Comparison of ENCODE assay signal across 8 cellular contexts in genomic region chr10:49398000-49398861, GRCh38. TPM values are rescaled to one million over a fixed set of nuclear protein-coding genes. Genes with fewer than 3 reads are reported as not detected.
DNase-seq lines count a peak whose midpoint lies in the region; ATAC-seq, FAIRE-seq and TF ChIP-seq lines count a peak whose summit lies in the region.

No MANE protein-coding gene starts in this region.

- peaks cover 47% of the 10 kb centered on the region for H3K27me3 ChIP-seq in Panc1 (ENCODE audit: control insufficient read depth, insufficient read depth, low read length)
- peaks cover 46 to 100% (median 97%) of the 10 kb centered on the region in 7 donors for H3K27me3 ChIP-seq in heart right ventricle

- no peaks in the 10 kb centered on the region for H3K9me3 Mint-ChIP-seq in activated naive CD4-positive, alpha-beta T cell treated with anti-CD3 and anti-CD28 coated beads, Interleukin-2, amount 50 U/mL, for 72 hours

- CTCF ChIA-PET in Panc1 (lab: Charles Lee) = no interaction called here

- no peak for FAIRE-seq in D721Med (lab: Jason Lieb, UNC)

- no peaks in the 10 kb centered on the region for H3K36me3 ChIP-seq in Panc1 (ENCODE audit: control insufficient read depth, insufficient read depth, low read length)
- H3K36me3 ChIP-seq in heart right ventricle = no peaks in the 10 kb centered on the region

- peak overlapping the region; percentile 19 to 21 for H3K4me3 ChIP-seq in Panc1 (ENCODE audit: low read depth in 2 of 2, low read length in 2 of 2)
- peak overlapping the region in 9 of 10 donors; percentile 24 to 48 (median 41) for H3K4me3 ChIP-seq in heart right ventricle
- peak overlapping the region; percentile 31 for H3K4me3 ChIP-seq in retinal pigment epithelial cell (ENCODE audit: low read length)

- peak; percentile 35 for DNase-seq in NOMO-1 treated with DMSO at 0.1 percent for 48 hours (lab: John Stamatoyannopoulos, UW; ENCODE audit: unreplicated experiment)
- no peak for DNase-seq in NOMO-1 treated with dmso at 0.1 percent for 144 hours (lab: John Stamatoyannopoulos, UW; ENCODE audit: unreplicated experiment)
- no peak for DNase-seq in Panc1 (ENCODE audit: low read depth, low spot score)
- DNase-seq in activated naive CD4-positive, alpha-beta T cell treated with anti-CD3 and anti-CD28 coated beads, Interleukin-2, amount 50 U/mL, for 72 hours (ENCODE audit: low spot score in 2 of 2) = peak in 1 of 2 donors; percentile 62
- peak; percentile 61 to 67 for DNase-seq in heart right ventricle
- DNase-seq in retinal pigment epithelial cell (ENCODE audit: low read depth) = no peak
- no peak for DNase-seq in D721Med (ENCODE audit: insufficient read length, low spot score)
- no peak for DNase-seq in inferior parietal cortex (ENCODE audit: extremely low spot score)

- POLR2A ChIA-PET in Panc1 (lab: Charles Lee) = no interaction called here

- H3K27ac Mint-ChIP-seq in activated naive CD4-positive, alpha-beta T cell treated with anti-CD3 and anti-CD28 coated beads, Interleukin-2, amount 50 U/mL, for 72 hours = no peak overlapping the region

- ATAC-seq in Panc1 (no peak), heart right ventricle (peak; percentile 89 to 97 (median 92))
- ATAC-seq in activated naive CD4-positive, alpha-beta T cell treated with anti-CD3 and anti-CD28 coated beads, Interleukin-2, amount 50 U/mL, for 72 hours = peak; percentile 41 to 87

- in situ Hi-C loops in Panc1 (cut with HindIII; ENCODE audit: low pct_unique_long_range_greater_than_20kb, low sequenced_read_pairs) = no loop called here

- no peaks in the 10 kb centered on the region; the same call in 1 of the 2 replicates for H3K4me1 ChIP-seq in Panc1 (ENCODE audit: control insufficient read depth, insufficient read depth, low read length)
- peaks cover 9 to 41% (median 34%) of the 10 kb centered on the region in 9 donors for H3K4me1 ChIP-seq in heart right ventricle

- no TSS peak for BruUV-seq in Panc1 (replicated peaks; lab: Mats Ljungman, UMichigan)

- 2% methylated on average over 68 to 72 of the region's 72 CpGs for WGBS in heart right ventricle, 2 donors

- no peaks in the 10 kb centered on the region for H3K9me3 ChIP-seq in Panc1 (ENCODE audit: control insufficient read depth, insufficient read depth, low read depth, low read length)
- no peaks in the 10 kb centered on the region for H3K9me3 ChIP-seq in heart right ventricle

- no peak for TF ChIP-seq CTCF in Panc1 (IDR thresholded peaks at IDR 0.05)
- no peak for TF ChIP-seq CTCF in heart right ventricle (IDR thresholded peaks at IDR 0.05)
- TF ChIP-seq CTCF in retinal pigment epithelial cell (conservative IDR thresholded peaks at IDR 0.05; ENCODE audit: low read depth, low read length) = no peak
- no peak for TF ChIP-seq CTCF in D721Med (IDR thresholded peaks at IDR 0.05; ENCODE audit: insufficient read depth, missing control alignments)

- intact Hi-C loops in Panc1 (cut with micrococcal nuclease; ENCODE audit: unreplicated experiment) (loop anchor here (10.0 kb wide), 1 partner anchor 413 kb away; no protein-coding TSS in a partner anchor), heart right ventricle (cut with DNase I) (loop anchor here in 1 of 10 donors (10.0 kb wide), 1 partner anchor 183 kb away; no protein-coding TSS in a partner anchor)

- H3K27ac ChIP-seq in Panc1 (ENCODE audit: low read length) (no peak overlapping the region), heart right ventricle (no peak overlapping the region)

- peaks cover 0 to 7% of the 10 kb centered on the region in 2 donors for H3K36me3 Mint-ChIP-seq in activated naive CD4-positive, alpha-beta T cell treated with anti-CD3 and anti-CD28 coated beads, Interleukin-2, amount 50 U/mL, for 72 hours

RNA-seq across cellular contexts. Expression of gene DRGX, which starts 2.3 kb away (rescaled TPM):
- total RNA-seq in Panc1 (2021; ENCODE audit: unreplicated experiment) (0.15 TPM), heart right ventricle (not detected)
- polyA plus RNA-seq in Panc1 (2012; ENCODE audit: insufficient read length) = not detected
- not detected for total RNA-seq in activated naive CD4-positive, alpha-beta T cell treated with anti-CD3 and anti-CD28 coated beads, Interleukin-2, amount 50 U/mL, for 72 hours
- polyA plus RNA-seq in heart right ventricle = not detected

Comparison
In these comparisons a context has a peak if more than half of its experiments do, and no peak if none do; other contexts are left out.
1. DNase-seq: peak in NOMO-1 treated with DMSO at 0.1 percent for 48 hours (single experiment) and heart right ventricle (2 of 2); none in NOMO-1 treated with dmso at 0.1 percent for 144 hours (single experiment), Panc1 (single experiment), retinal pigment epithelial cell (single experiment), D721Med (single experiment) and inferior parietal cortex (single experiment).
2. Peak in every context shown above with its lines, with median percentiles within 50 percentile points of each other: H3K4me3 ChIP-seq.